In genomic region chr5:98774192-98775046, GRCh38 we compare ENCODE assay signal across 8 cellular contexts. TPM values are rescaled to one million over a fixed set of nuclear protein-coding genes. Genes with fewer than 3 reads are reported as not detected.
A peak's percentile ranks its signal among the peaks of the same experiment; 100 is the strongest.
DNase-seq lines count a peak whose midpoint lies in the region; ATAC-seq lines count a peak whose summit lies in the region.

No MANE protein-coding gene starts in this region.

- H3K9me3 ChIP-seq in SJSA1 (replicated peaks) (no peaks in the 10 kb centered on the region), adipocyte (ENCODE audit: control insufficient read depth, low read length) (no peaks in the 10 kb centered on the region)

- H3K4me3 ChIP-seq in SJSA1: peak overlapping the region; percentile 83
- peak overlapping the region; percentile 90 for H3K4me3 ChIP-seq in adipocyte (ENCODE audit: low read length)

- DNase-seq in DMS114 treated with DMSO at 0.1 percent for 48 hours (lab: John Stamatoyannopoulos, UW; ENCODE audit: unreplicated experiment): peak; percentile 24
- peak; percentile 78 to 88 for DNase-seq in SJSA1 (ENCODE audit: low read depth in 1 of 2, low spot score in 2 of 2)
- DNase-seq in adipocyte (ENCODE audit: low read depth): peak; percentile 80
- DNase-seq in left cardiac atrium: peak; percentile 66
- peak; percentile 21 to 88 (median 44) for DNase-seq in posterior cingulate gyrus
- DNase-seq in NK-92 treated with Interleukin-12 subunit alpha and Interleukin-12 subunit beta, amount 100 ng/mL, for 24 hours (lab: John Stamatoyannopoulos, UW): no peak

- ATAC-seq in GM21360 (IDR thresholded peaks at IDR 0.05; ENCODE audit: unreplicated experiment) (peak; percentile 33), HG03571 (IDR thresholded peaks at IDR 0.05; ENCODE audit: unreplicated experiment) (peak; percentile 24), left cardiac atrium (peak; percentile 8 to 30)

- peak overlapping the region; percentile 96 for H3K9ac ChIP-seq in adipocyte (ENCODE audit: low read length)

- peaks cover 31% of the 10 kb centered on the region for H3K4me1 ChIP-seq in SJSA1 (replicated peaks)
- peaks cover 47% of the 10 kb centered on the region for H3K4me1 ChIP-seq in adipocyte (ENCODE audit: control insufficient read depth, insufficient read depth, low read length)

- H3K27ac ChIP-seq in SJSA1: peak overlapping the region; percentile 62

- H3K27me3 ChIP-seq in SJSA1 (replicated peaks) (no peaks in the 10 kb centered on the region), adipocyte (replicated peaks; ENCODE audit: control insufficient read depth, insufficient read depth, low read length) (no peaks in the 10 kb centered on the region)

- H3K36me3 ChIP-seq in SJSA1 (peaks cover 31% of the 10 kb centered on the region), adipocyte (ENCODE audit: control insufficient read depth, insufficient read depth, low read length, severe bottlenecking) (peaks cover 8% of the 10 kb centered on the region)

- intact Hi-C loops in left cardiac atrium (cut with DNase I): loop anchor here in 1 of 2 donors (10.0 kb wide), 1 partner anchor 1590 kb away; the partner anchor contains the start of gene RIOK2
- intact Hi-C loops in posterior cingulate gyrus (cut with DNase I): loop anchor here (10.0 kb wide), 3 partner anchors 150 to 1840 kb away; partner anchors contain the start of genes CHD1 and LNPEP

RNA-seq across cellular contexts. Expression of gene RGMB, which starts 1.0 kb away (rescaled TPM):
- 30.4 and 39.2 TPM in 2 replicates for total RNA-seq in SJSA1 (2014; rRNA removed; shearing (Covaris generic))
- total RNA-seq in left cardiac atrium: 10 to 100 TPM; 15.4 to 15.6 TPM
